Comparison of ENCODE assay signal across 13 cellular contexts in genomic region chr17:56867948-56868376, GRCh38. TPM values are rescaled to one million over a fixed set of nuclear protein-coding genes. Genes with fewer than 3 reads are reported as not detected.
A peak's percentile ranks its signal among the peaks of the same experiment; 100 is the strongest.
DNase-seq lines count a peak whose midpoint lies in the region; ATAC-seq and TF ChIP-seq lines count a peak whose summit lies in the region.
"Had no signal": no experiment of that assay in that cellular context is flagged by ENCODE, and none has a peak within 500 bp of the region (broad histone marks: within the 10 kb centered on the region; RNA-seq: fewer than 3 reads in every experiment).

No MANE protein-coding gene starts in this region.

- CTCF ChIA-PET in naive thymus-derived CD4-positive, alpha-beta T cell (lab: Charles Lee), result interaction anchor here (1.7 kb wide), 1 partner anchor 48 kb away, joined by 6 read pairs; no protein-coding TSS in a partner anchor

- peak; percentile 44 for DNase-seq in GM04503 (ENCODE audit: low read depth)
- no peak for DNase-seq in MM.1S
- peak; percentile 84 to 89 for DNase-seq in dermis microvascular lymphatic vessel endothelial cell (ENCODE audit: low read depth in 2 of 2)
- DNase-seq in mucosa of descending colon, result no peak
- no peak for DNase-seq in thyroid gland
- no peak for DNase-seq in endodermal cell
- DNase-seq in tibial artery, result no peak
- no peak for DNase-seq in naive thymus-derived CD4-positive, alpha-beta T cell
- DNase-seq: DMS 273 treated with DMSO at 0.1 percent for 48 hours, NCI-H345, sigmoid colon had no signal

- H2AFZ ChIP-seq in MM.1S (ENCODE audit: low read length), result no peak overlapping the region

- no peak overlapping the region for H3K9ac ChIP-seq in MM.1S (ENCODE audit: low read length)
- H3K9ac ChIP-seq in endodermal cell (ENCODE audit: extremely low read depth, low read length, poor library complexity, severe bottlenecking), result no peak overlapping the region

- H3K27me3 ChIP-seq in MM.1S (replicated peaks; ENCODE audit: insufficient read depth, low read length), result no peaks in the 10 kb centered on the region
- no peaks in the 10 kb centered on the region for H3K27me3 ChIP-seq in thyroid gland
- H3K27me3 ChIP-seq in endodermal cell (ENCODE audit: control insufficient read depth, insufficient read depth, low read length, poor library complexity, severe bottlenecking), result no peaks in the 10 kb centered on the region
- H3K27me3 ChIP-seq in tibial artery, result no peaks in the 10 kb centered on the region
- no peaks in the 10 kb centered on the region for H3K27me3 ChIP-seq in naive thymus-derived CD4-positive, alpha-beta T cell (ENCODE audit: control insufficient read depth in 2 of 2, insufficient read depth in 2 of 2, low read length in 2 of 2)
- H3K27me3 ChIP-seq: sigmoid colon had no signal

- no peaks in the 10 kb centered on the region for H3K36me3 Mint-ChIP-seq in endodermal cell (ENCODE audit: low read depth)
- H3K36me3 Mint-ChIP-seq in naive thymus-derived CD4-positive, alpha-beta T cell, result peaks cover 0 to 7% (median 0%) of the 10 kb centered on the region in 5 donors

- H3K9me2 ChIP-seq in MM.1S (replicated peaks; ENCODE audit: insufficient read depth, low read length), result no peaks in the 10 kb centered on the region

- peaks cover 37% of the 10 kb centered on the region for H3K4me1 ChIP-seq in MM.1S (ENCODE audit: low read length)
- H3K4me1 ChIP-seq in mucosa of descending colon (ENCODE audit: low read depth), result no peaks in the 10 kb centered on the region
- peaks cover 0 to 9% of the 10 kb centered on the region in 2 donors for H3K4me1 ChIP-seq in thyroid gland
- no peaks in the 10 kb centered on the region for H3K4me1 ChIP-seq in endodermal cell (ENCODE audit: control insufficient read depth, insufficient read depth, low read length)
- no peaks in the 10 kb centered on the region for H3K4me1 ChIP-seq in tibial artery
- no peaks in the 10 kb centered on the region for H3K4me1 ChIP-seq in naive thymus-derived CD4-positive, alpha-beta T cell (ENCODE audit: control insufficient read depth in 2 of 2, insufficient read depth in 2 of 2, low read length in 2 of 2)

- TF ChIP-seq POLR2A in thyroid gland (IDR thresholded peaks at IDR 0.05), result no peak

- H3K79me2 ChIP-seq in MM.1S (ENCODE audit: low read length), result no peaks in the 10 kb centered on the region

- H3K27me3 Mint-ChIP-seq in endodermal cell (ENCODE audit: insufficient read depth), result no peaks in the 10 kb centered on the region
- H3K27me3 Mint-ChIP-seq in naive thymus-derived CD4-positive, alpha-beta T cell, result no peaks in the 10 kb centered on the region

- POLR2A ChIA-PET in naive thymus-derived CD4-positive, alpha-beta T cell (lab: Charles Lee), result no interaction called here

- 31 to 38% methylated on average over 2 of the region's 2 CpGs for WGBS in thyroid gland, 2 donors
- 75 to 82% methylated on average over 2 of the region's 2 CpGs for WGBS in endodermal cell (ENCODE audit: insufficient coverage in 1 of 2, insufficient read length in 1 of 2), 2 experiments

- no peaks in the 10 kb centered on the region for H4K20me1 ChIP-seq in MM.1S (ENCODE audit: insufficient read depth, low read length)

- intact Hi-C loops in mucosa of descending colon (cut with DNase I, micrococcal nuclease), result no loop called here
- intact Hi-C loops in thyroid gland (cut with DNase I), result no loop called here
- intact Hi-C loops in tibial artery (cut with DNase I; ENCODE audit: low total_unique reads), result no loop called here
- intact Hi-C loops in naive thymus-derived CD4-positive, alpha-beta T cell (cut with micrococcal nuclease), result loop anchor here in 1 of 2 donors (5.0 kb wide), 1 partner anchor 36 kb away; the partner anchor contains the start of genes C17orf67 and DGKE

- H3K4me2 ChIP-seq in MM.1S (ENCODE audit: low read depth, low read length), result no peak overlapping the region

- H3K36me3 ChIP-seq in MM.1S (replicated peaks; ENCODE audit: insufficient read depth, low read length) (no peaks in the 10 kb centered on the region; the same call in 1 of the 2 replicates), mucosa of descending colon (ENCODE audit: low read depth) (no peaks in the 10 kb centered on the region), thyroid gland (peaks cover 0 to 4% of the 10 kb centered on the region in 2 donors), endodermal cell (ENCODE audit: control insufficient read depth, insufficient read depth, low read length) (peaks cover 7% of the 10 kb centered on the region), tibial artery (peaks cover 5 to 19% (median 5%) of the 10 kb centered on the region in 3 donors)
- peaks cover 0 to 8% (median 4%) of the 10 kb centered on the region in 3 experiments for H3K36me3 ChIP-seq in naive thymus-derived CD4-positive, alpha-beta T cell (ENCODE audit: control insufficient read depth in 2 of 3, insufficient read depth in 3 of 3, low read length in 3 of 3)
- H3K36me3 ChIP-seq: thoracic aorta had no signal

- H3K4me3 ChIP-seq in MM.1S (ENCODE audit: low read length) (no peak overlapping the region), mucosa of descending colon (no peak overlapping the region), thyroid gland (replicated peaks in 1 of 3) (no peak overlapping the region), endodermal cell (ENCODE audit: low read length) (no peak overlapping the region), tibial artery (no peak overlapping the region)
- no peak overlapping the region for H3K4me3 ChIP-seq in naive thymus-derived CD4-positive, alpha-beta T cell (ENCODE audit: low read length)
- H3K4me3 ChIP-seq: sigmoid colon, thoracic aorta had no signal

- H3K9me3 Mint-ChIP-seq in endodermal cell, result no peaks in the 10 kb centered on the region
- H3K9me3 Mint-ChIP-seq in naive thymus-derived CD4-positive, alpha-beta T cell, result peaks cover 0 to 3% (median 0%) of the 10 kb centered on the region in 11 donors

- peak; percentile 59 for ATAC-seq in mucosa of descending colon
- no peak for ATAC-seq in naive thymus-derived CD4-positive, alpha-beta T cell
- ATAC-seq: Panc1 had no signal

- no peak for TF ChIP-seq CTCF in MM.1S (IDR thresholded peaks at IDR 0.05; ENCODE audit: low read length)
- TF ChIP-seq CTCF in mucosa of descending colon (IDR thresholded peaks at IDR 0.05), result no peak
- TF ChIP-seq CTCF in thyroid gland (IDR thresholded peaks at IDR 0.05), result no peak
- no peak for TF ChIP-seq CTCF in endodermal cell (conservative IDR thresholded peaks at IDR 0.05)
- TF ChIP-seq CTCF in tibial artery (IDR thresholded peaks at IDR 0.05), result no peak

- no peak overlapping the region for H3K27ac Mint-ChIP-seq in endodermal cell
- H3K27ac Mint-ChIP-seq in naive thymus-derived CD4-positive, alpha-beta T cell, result peak overlapping the region in 2 of 9 donors; percentile 20 to 71

- no peaks in the 10 kb centered on the region for H3K9me3 ChIP-seq in MM.1S (replicated peaks; ENCODE audit: insufficient read depth, low read length)
- no peaks in the 10 kb centered on the region for H3K9me3 ChIP-seq in mucosa of descending colon
- H3K9me3 ChIP-seq in thyroid gland, result no peaks in the 10 kb centered on the region
- H3K9me3 ChIP-seq in endodermal cell (ENCODE audit: control insufficient read depth, low read length), result no peaks in the 10 kb centered on the region
- no peaks in the 10 kb centered on the region for H3K9me3 ChIP-seq in tibial artery
- no peaks in the 10 kb centered on the region for H3K9me3 ChIP-seq in naive thymus-derived CD4-positive, alpha-beta T cell (ENCODE audit: control insufficient read depth in 2 of 3, low read length in 3 of 3)
- H3K9me3 ChIP-seq: sigmoid colon, thoracic aorta had no signal

- H3K4me3 Mint-ChIP-seq in endodermal cell, result no peak overlapping the region
- no peak overlapping the region for H3K4me3 Mint-ChIP-seq in naive thymus-derived CD4-positive, alpha-beta T cell

- H3K4me1 Mint-ChIP-seq in endodermal cell, result no peaks in the 10 kb centered on the region
- H3K4me1 Mint-ChIP-seq in naive thymus-derived CD4-positive, alpha-beta T cell, result peaks cover 0 to 6% (median 0%) of the 10 kb centered on the region in 7 donors

- peaks cover 20% of the 10 kb centered on the region for H3F3A ChIP-seq in MM.1S (ENCODE audit: insufficient read depth, low read length)

- H3K27ac ChIP-seq in MM.1S (ENCODE audit: low read length), result peak overlapping the region; percentile 96; the same call in 1 of the 2 replicates
- no peak overlapping the region for H3K27ac ChIP-seq in thyroid gland
- no peak overlapping the region for H3K27ac ChIP-seq in endodermal cell (ENCODE audit: low read depth, low read length)
- no peak overlapping the region for H3K27ac ChIP-seq in tibial artery
- no peak overlapping the region for H3K27ac ChIP-seq in naive thymus-derived CD4-positive, alpha-beta T cell (ENCODE audit: low read depth, low read length)
- H3K27ac ChIP-seq: thoracic aorta had no signal

RNA-seq across cellular contexts. Expression of gene DGKE, which starts 34.0 kb away (rescaled TPM):
- total RNA-seq in dermis microvascular lymphatic vessel endothelial cell, result 7.3 and 10.1 TPM in 2 replicates
- total RNA-seq in mucosa of descending colon, result 10 to 100 TPM in 1 of 3 donors, 1 to 10 TPM in 2; 5.8 to 22.2 (median 9.8) TPM
- total RNA-seq in thyroid gland, result 10 to 100 TPM in 3 of 4 donors, 1 to 10 TPM in 1; 7.2 to 21.7 (median 14.7) TPM
- 1 to 10 TPM; 3.5 to 7.1 TPM for total RNA-seq in endodermal cell
- polyA plus RNA-seq in endodermal cell (2013, experiment 1 of 2), result 2.6 TPM
- 2.6 TPM for polyA plus RNA-seq in endodermal cell (2013, experiment 2 of 2)
- 10 to 100 TPM; 23.7 to 39.2 (median 35.6) TPM for total RNA-seq in naive thymus-derived CD4-positive, alpha-beta T cell
- polyA plus RNA-seq in naive thymus-derived CD4-positive, alpha-beta T cell, result 1 to 10 TPM; 5.0 to 7.1 TPM

RNA-seq across cellular contexts. Expression of gene C17orf67, which starts 34.2 kb away (rescaled TPM):
- 2.6 and 10.6 TPM in 2 replicates for total RNA-seq in dermis microvascular lymphatic vessel endothelial cell
- total RNA-seq in mucosa of descending colon, result 1 to 10 TPM; 1.1 to 3.4 (median 1.1) TPM
- 1 to 10 TPM in 3 of 4 donors, under 1 TPM in 1; 0.24 to 1.2 (median 1.2) TPM for total RNA-seq in thyroid gland
- 1 to 10 TPM; 1.2 to 1.5 TPM for total RNA-seq in endodermal cell
- polyA plus RNA-seq in endodermal cell (2013, experiment 1 of 2), result 1.5 TPM
- 0.95 TPM for polyA plus RNA-seq in endodermal cell (2013, experiment 2 of 2)
- 1 to 10 TPM; 3.6 to 9.1 (median 5.4) TPM for total RNA-seq in naive thymus-derived CD4-positive, alpha-beta T cell
- polyA plus RNA-seq in naive thymus-derived CD4-positive, alpha-beta T cell, result 1 to 10 TPM; 1.1 to 1.6 TPM

RNA-seq across cellular contexts. Expression of gene TRIM25, which starts 45.9 kb away (rescaled TPM):
- total RNA-seq in dermis microvascular lymphatic vessel endothelial cell (24.1 and 30.7 TPM in 2 replicates), mucosa of descending colon (100 to 1,000 TPM in 2 of 3 donors, 10 to 100 TPM in 1; 76.1 to 130 (median 115) TPM), thyroid gland (10 to 100 TPM; 23.9 to 41.8 (median 32.7) TPM), endodermal cell (10 to 100 TPM; 18.8 to 21.3 TPM)
- polyA plus RNA-seq in endodermal cell (2013, experiment 1 of 2), result 8.9 TPM
- polyA plus RNA-seq in endodermal cell (2013, experiment 2 of 2), result 9.3 TPM
- 100 to 1,000 TPM in 1 of 5 experiments, 10 to 100 TPM in 4; 45.9 to 133 (median 61.8) TPM for total RNA-seq in naive thymus-derived CD4-positive, alpha-beta T cell
- polyA plus RNA-seq in naive thymus-derived CD4-positive, alpha-beta T cell, result 1 to 10 TPM; 4.8 to 8.1 TPM

Comparison
In these comparisons a context has a peak if more than half of its experiments do, and no peak if none do; other contexts are left out.
1. DNase-seq: peak in GM04503 (single experiment) and dermis microvascular lymphatic vessel endothelial cell (2 of 2); none in MM.1S (single experiment), mucosa of descending colon (0 of 3), thyroid gland (0 of 2), endodermal cell (single experiment), tibial artery (0 of 2) and naive thymus-derived CD4-positive, alpha-beta T cell (0 of 9).